26 cellular contexts compared by ENCODE assay signal in genomic region chr19:3748965-3749364, GRCh38. TPM values are rescaled to one million over a fixed set of nuclear protein-coding genes. Genes with fewer than 3 reads are reported as not detected.
A peak's percentile ranks its signal among the peaks of the same experiment; 100 is the strongest.
DNase-seq lines count a peak whose midpoint lies in the region; ATAC-seq, FAIRE-seq and TF ChIP-seq lines count a peak whose summit lies in the region.
"Had no signal": no experiment of that assay in that cellular context is flagged by ENCODE, and none has a peak within 500 bp of the region (broad histone marks: within the 10 kb centered on the region; RNA-seq: fewer than 3 reads in every experiment).

No MANE protein-coding gene starts in this region.

- H3K27ac ChIP-seq in small intestine (ENCODE audit: low read depth in 1 of 2, low read length in 1 of 2): no peak overlapping the region
- H3K27ac ChIP-seq: BLaER1, GM23248, RWPE1, SK-N-MC had no signal

- in situ Hi-C loops in GM13976 (cut with MboI; ENCODE audit: low sequenced_read_pairs, unreplicated experiment): no loop called here

- ATAC-seq in left colon (peak; percentile 21), GM18519 (IDR thresholded peaks at IDR 0.05; ENCODE audit: low FRiP score, unreplicated experiment) (no peak)

- H3K4me1 ChIP-seq in small intestine (ENCODE audit: control insufficient read depth in 2 of 2, insufficient read depth in 1 of 2, low read depth in 1 of 2, low read length in 1 of 2): no peaks in the 10 kb centered on the region

- H3K36me3 ChIP-seq in small intestine (ENCODE audit: control insufficient read depth in 2 of 2, insufficient read depth in 2 of 2, low read length in 2 of 2): peaks cover 10 to 26% of the 10 kb centered on the region in 2 donors
- H3K36me3 ChIP-seq: MG63 had no signal

- DNase-seq in NCI-H510A treated with DMSO at 0.1 percent for 48 hours (lab: John Stamatoyannopoulos, UW) (peak; percentile 7), NCI-H510A (lab: John Stamatoyannopoulos, UW) (no peak), left colon (no peak), small intestine (peak; percentile 26), GM13976 (ENCODE audit: low spot score) (no peak), iPS-NIHi7 (ENCODE audit: extremely low spot score) (no peak)
- DNase-seq: CD4-positive, CD25-positive, alpha-beta regulatory T cell; DMS79 treated with DMSO at 0.1 percent for 48 hours; GM23248; H7; KG1; MG63; NCI-H2081; NCI-H345; NCI-H526; SIG-M5 had no signal

- intact Hi-C loops in left colon (cut with DNase I, micrococcal nuclease): no loop called here

- FAIRE-seq in small intestine (lab: Jason Lieb, UNC): no peak
- FAIRE-seq: A204.1, GM12892 had no signal

- TF ChIP-seq RAD21 in Ishikawa (IDR thresholded peaks at IDR 0.05; ENCODE audit: low read depth): no peak

- TF ChIP-seq EP300 in Ishikawa (IDR thresholded peaks at IDR 0.05; ENCODE audit: borderline replicate concordance): no peak

- 50 to 72% (median 65%) methylated on average over 8 of the region's 8 CpGs for WGBS in small intestine, 3 donors

- TF ChIP-seq CTCF in GM13976 (IDR thresholded peaks at IDR 0.05; ENCODE audit: borderline replicate concordance, control extremely low read depth, extremely low read depth, insufficient read depth, missing control alignments): no peak

- no peaks in the 10 kb centered on the region for H3K9me3 ChIP-seq in small intestine (ENCODE audit: control insufficient read depth, low read depth)
- H3K9me3 ChIP-seq: BLaER1, MG63 had no signal

- H3K27me3 ChIP-seq in small intestine (ENCODE audit: control insufficient read depth in 2 of 2, insufficient read depth in 2 of 2, low read length in 2 of 2): no peaks in the 10 kb centered on the region
- H3K27me3 ChIP-seq: BLaER1, MG63 had no signal

- H3K4me3 ChIP-seq in small intestine (ENCODE audit: low read depth in 1 of 2, low read length in 2 of 2): no peak overlapping the region
- H3K4me3 ChIP-seq: BLaER1, GM23248, MG63, SK-N-MC had no signal

TF ChIP-seq in Ishikawa, 13 proteins besides CTCF, POLR2A, EP300 and RAD21:
- TF ChIP-seq NFIC (IDR thresholded peaks at IDR 0.05): peak; percentile 40; the same call in 1 of the 2 replicates
- no peak for TF ChIP-seq USF1 (IDR thresholded peaks at IDR 0.05)

RNA-seq across cellular contexts. Expression of gene APBA3, which starts 12.5 kb away (rescaled TPM):
- total RNA-seq in left colon: 10 to 100 TPM; 15.4 to 17.5 TPM
- 10 to 100 TPM; 13.1 to 20.8 (median 13.8) TPM for polyA plus RNA-seq in small intestine

RNA-seq across cellular contexts. Expression of gene MRPL54, which starts 13.5 kb away (rescaled TPM):
- 10 to 100 TPM; 64.6 to 67.7 TPM for total RNA-seq in left colon
- 100 to 1,000 TPM in 2 of 3 donors, 10 to 100 TPM in 1; 96.2 to 170 (median 155) TPM for polyA plus RNA-seq in small intestine

RNA-seq across cellular contexts. Expression of gene RAX2, which starts 23.1 kb away (rescaled TPM):
- not detected for total RNA-seq in left colon
- not detected for polyA plus RNA-seq in small intestine
- total RNA-seq: CD4-positive, CD25-positive, alpha-beta regulatory T cell; GM23248; H7; HT1080; T-helper 1 cell treated with Interleukin-12 subunit alpha and Interleukin-12 subunit beta and Interleukin-4 antibody, amounts not matched to agents 30 ng/mL and 1 ng/mL, for 36 hours had no signal
- polyA plus RNA-seq: AG04450, GM23248 had no signal

RNA-seq across cellular contexts. Expression of gene MATK, which starts 37.2 kb away (rescaled TPM):
- 1 to 10 TPM; 1.5 to 2.4 TPM for total RNA-seq in left colon
- polyA plus RNA-seq in small intestine: 10 to 100 TPM in 1 of 3 donors, 1 to 10 TPM in 2; 3.6 to 29.5 (median 8.9) TPM
- total RNA-seq: GM23248, HT1080 had no signal
- polyA plus RNA-seq: AG04450, GM23248 had no signal

RNA-seq across cellular contexts. Expression of gene TJP3, which starts 40.8 kb away (rescaled TPM):
- total RNA-seq in left colon: 100 to 1,000 TPM; 297 to 343 TPM
- 100 to 1,000 TPM in 2 of 3 donors, 10 to 100 TPM in 1; 74.5 to 385 (median 285) TPM for polyA plus RNA-seq in small intestine
- total RNA-seq: GM23248, HT1080 had no signal
- polyA plus RNA-seq: AG04450, GM23248 had no signal

Comparison
In these comparisons a context has a peak if more than half of its experiments do, and no peak if none do; other contexts are left out.
1. DNase-seq: peak in NCI-H510A treated with DMSO at 0.1 percent for 48 hours (single experiment) and small intestine (single experiment); none in NCI-H510A (single experiment), left colon (0 of 2), GM13976 (single experiment) and iPS-NIHi7 (single experiment).